Comparison of ENCODE assay signal across 19 cellular contexts in genomic region chr10:60123668-60124067, GRCh38.
DNase-seq lines count a peak whose midpoint lies in the region; ATAC-seq, FAIRE-seq and TF ChIP-seq lines count a peak whose summit lies in the region.
"Had no signal": no experiment of that assay in that cellular context is flagged by ENCODE, and none has a peak within 500 bp of the region (broad histone marks: within the 10 kb centered on the region; RNA-seq: fewer than 3 reads in every experiment).

No MANE protein-coding gene starts in this region.

- no peak for TF ChIP-seq POLR2A in K562 (conservative IDR thresholded peaks at IDR 0.05)

- no peak overlapping the region for H2AFZ ChIP-seq in K562 (ENCODE audit: low read depth, low read length)
- H2AFZ ChIP-seq in hepatocyte: no peak overlapping the region

- TF ChIP-seq RAD21 in K562 (CRISPR knock-in tag; conservative IDR thresholded peaks at IDR 0.05 in 1 of 2, IDR thresholded peaks at IDR 0.05 in 1 of 2): no peak

- intact Hi-C loops in K562 (cut with micrococcal nuclease) (no loop called here), posterior vena cava (cut with DNase I) (no loop called here)

- no peak overlapping the region for H3K4me3 Mint-ChIP-seq in stimulated activated effector memory CD8-positive, alpha-beta T cell treated with anti-CD3 and anti-CD28 coated beads, Interleukin-12 subunit alpha, Interleukin-12 subunit beta, amount 100 ng/mL, for 72 hours
- H3K4me3 Mint-ChIP-seq: stimulated activated naive B cell treated with anti-CD40 and anti-IgM and Interleukin-4, amounts not matched to agents 10 μg/mL and 1 μg/mL and 100 μg/mL, for 72 hours had no signal

- peak; percentile 11 for DNase-seq in HT1080 (ENCODE audit: low read depth)
- no peak for DNase-seq in K562 (ENCODE audit: extremely low read depth in 1 of 4, low spot score in 3 of 4)
- no peak for DNase-seq in hepatocyte (ENCODE audit: low spot score)
- no peak for DNase-seq in stimulated activated effector memory CD8-positive, alpha-beta T cell treated with anti-CD3 and anti-CD28 coated beads, Interleukin-12 subunit alpha, Interleukin-12 subunit beta, amount 100 ng/mL, for 72 hours (ENCODE audit: low spot score in 2 of 2)
- no peak for DNase-seq in AG08396 (ENCODE audit: low spot score)
- no peak for DNase-seq in posterior vena cava (ENCODE audit: low spot score)
- DNase-seq: cerebellar nuclear complex; mucosa of descending colon; NCI-H1694; NCI-H510A treated with DMSO at 0.1 percent for 48 hours; RPMI8226; stimulated activated CD4-positive, alpha-beta T cell treated with anti-CD3 and anti-CD28 coated beads, Interleukin-4, amount 100 ng/mL, for 24 hours; stimulated activated naive B cell treated with anti-CD40 and anti-IgM and Interleukin-4, amounts not matched to agents 10 μg/mL and 1 μg/mL and 100 μg/mL, for 72 hours; T1000 had no signal

- TF ChIP-seq CTCF in K562 (IDR thresholded peaks at IDR 0.05 in 2 of 3, conservative IDR thresholded peaks at IDR 0.05 in 1 of 3; ENCODE audit: insufficient read depth in 2 of 3, low read depth in 1 of 3, low read length in 3 of 3) (no peak), hepatocyte (IDR thresholded peaks at IDR 0.05; ENCODE audit: poor library complexity) (no peak)

- no peak for FAIRE-seq in K562 (lab: Jason Lieb, UNC)
- FAIRE-seq: H1 had no signal

- H4K20me1 ChIP-seq in K562 (replicated peaks; ENCODE audit: control insufficient read depth, insufficient read depth, low read length): no peaks in the 10 kb centered on the region
- H4K20me1 ChIP-seq in hepatocyte (ENCODE audit: insufficient read depth, poor library complexity, severe bottlenecking): no peaks in the 10 kb centered on the region

- POLR2A ChIA-PET in K562 (lab: Yijun Ruan, JAX): interaction anchor here (1.4 kb wide), 1 partner anchor 115 kb away, joined by 3 read pairs; no protein-coding TSS in a partner anchor

- ATAC-seq in K562 (peak; percentile 45; the same call in 2 of the 3 replicates), HG02870 (IDR thresholded peaks at IDR 0.05; ENCODE audit: unreplicated experiment) (no peak), GM21619 (IDR thresholded peaks at IDR 0.05; ENCODE audit: unreplicated experiment) (no peak)
- ATAC-seq in stimulated activated effector memory CD8-positive, alpha-beta T cell treated with anti-CD3 and anti-CD28 coated beads, Interleukin-12 subunit alpha, Interleukin-12 subunit beta, amount 100 ng/mL, for 72 hours: no peak
- ATAC-seq: stimulated activated naive B cell treated with anti-CD40 and anti-IgM and Interleukin-4, amounts not matched to agents 10 μg/mL and 1 μg/mL and 100 μg/mL, for 72 hours had no signal

- BruUV-seq in K562 (replicated peaks; lab: Mats Ljungman, UMichigan): no TSS peak

- H3K4me1 ChIP-seq in K562 (replicated peaks in 1 of 2; ENCODE audit: control insufficient read depth in 2 of 2, insufficient read depth in 2 of 2, low read length in 2 of 2) (0 out of 5 replicates have a peak, but pooled peaks cover 0 to 8% of the 10 kb centered on the region in 2 experiments), hepatocyte (ENCODE audit: insufficient read depth) (peaks cover 5% of the 10 kb centered on the region)

- H3K36me3 ChIP-seq in K562 (ENCODE audit: control insufficient read depth, insufficient read depth, low read length): no peaks in the 10 kb centered on the region
- no peaks in the 10 kb centered on the region for H3K36me3 ChIP-seq in hepatocyte (replicated peaks; ENCODE audit: insufficient read depth, low read depth)

- TF ChIP-seq EP300 in K562 (IDR thresholded peaks at IDR 0.05; ENCODE audit: low read length): no peak

- no peaks in the 10 kb centered on the region for H3K9me2 ChIP-seq in hepatocyte (replicated peaks; ENCODE audit: insufficient read depth)

- H3K4me2 ChIP-seq in K562 (ENCODE audit: insufficient read depth, low read length): no peak overlapping the region
- H3K4me2 ChIP-seq in hepatocyte: no peak overlapping the region

- H3K9me3 ChIP-seq in K562 (replicated peaks; ENCODE audit: control insufficient read depth, insufficient read depth, low read depth, low read length): no peaks in the 10 kb centered on the region
- peaks cover 4% of the 10 kb centered on the region for H3K9me3 ChIP-seq in hepatocyte (ENCODE audit: low read depth)
- H3K9me3 ChIP-seq: esophagus muscularis mucosa, mucosa of descending colon had no signal

- CTCF ChIA-PET in K562 (lab: Yijun Ruan, JAX; ENCODE audit: low intra/inter-chr PET ratio): no interaction called here

- WGBS in K562 (ENCODE audit: insufficient coverage, low coverage, missing lambda C conversion rate): 27% methylated on average over 2 of the region's 2 CpGs
- WGBS in hepatocyte (ENCODE audit: low lambda C conversion rate, missing lambda C conversion rate): 85% methylated on average over 2 of the region's 2 CpGs

- no peaks in the 10 kb centered on the region for H3K9me3 Mint-ChIP-seq in stimulated activated effector memory CD8-positive, alpha-beta T cell treated with anti-CD3 and anti-CD28 coated beads, Interleukin-12 subunit alpha, Interleukin-12 subunit beta, amount 100 ng/mL, for 72 hours
- H3K9me3 Mint-ChIP-seq: stimulated activated naive B cell treated with anti-CD40 and anti-IgM and Interleukin-4, amounts not matched to agents 10 μg/mL and 1 μg/mL and 100 μg/mL, for 72 hours had no signal

- H3K9me1 ChIP-seq in K562 (ENCODE audit: control insufficient read depth, insufficient read depth, low read length): no peaks in the 10 kb centered on the region

- H3K79me2 ChIP-seq in K562 (ENCODE audit: control insufficient read depth, insufficient read depth, low read length) (no peaks in the 10 kb centered on the region), hepatocyte (no peaks in the 10 kb centered on the region)

- no peaks in the 10 kb centered on the region for H3K27me3 ChIP-seq in K562 (ENCODE audit: control insufficient read depth in 2 of 2, insufficient read depth in 2 of 2, low read length in 2 of 2)
- H3K27me3 ChIP-seq in hepatocyte: no peaks in the 10 kb centered on the region
- H3K27me3 ChIP-seq: esophagus muscularis mucosa had no signal

- H3K27ac Mint-ChIP-seq in stimulated activated effector memory CD8-positive, alpha-beta T cell treated with anti-CD3 and anti-CD28 coated beads, Interleukin-12 subunit alpha, Interleukin-12 subunit beta, amount 100 ng/mL, for 72 hours: peak overlapping the region; percentile 39
- H3K27ac Mint-ChIP-seq: stimulated activated naive B cell treated with anti-CD40 and anti-IgM and Interleukin-4, amounts not matched to agents 10 μg/mL and 1 μg/mL and 100 μg/mL, for 72 hours had no signal

- in situ Hi-C loops in K562 (cut with MboI): no loop called here

- H3K27ac ChIP-seq in K562 (ENCODE audit: extremely low read depth, low read depth, low read length) (no peak overlapping the region), hepatocyte (peak overlapping the region; percentile 39)
- H3K27ac ChIP-seq: C4-2B had no signal

- H3K9ac ChIP-seq in K562 (ENCODE audit: insufficient read depth in 1 of 2, low read depth in 2 of 2, low read length in 2 of 2): no peak overlapping the region

- H3K36me3 Mint-ChIP-seq in stimulated activated effector memory CD8-positive, alpha-beta T cell treated with anti-CD3 and anti-CD28 coated beads, Interleukin-12 subunit alpha, Interleukin-12 subunit beta, amount 100 ng/mL, for 72 hours: no peaks in the 10 kb centered on the region
- H3K36me3 Mint-ChIP-seq: stimulated activated naive B cell treated with anti-CD40 and anti-IgM and Interleukin-4, amounts not matched to agents 10 μg/mL and 1 μg/mL and 100 μg/mL, for 72 hours had no signal

- H3K4me3 ChIP-seq in K562: no peak overlapping the region
- no peak overlapping the region for H3K4me3 ChIP-seq in hepatocyte
- H3K4me3 ChIP-seq: esophagus muscularis mucosa, mucosa of descending colon had no signal

- no peaks in the 10 kb centered on the region for H3K4me1 Mint-ChIP-seq in stimulated activated effector memory CD8-positive, alpha-beta T cell treated with anti-CD3 and anti-CD28 coated beads, Interleukin-12 subunit alpha, Interleukin-12 subunit beta, amount 100 ng/mL, for 72 hours
- H3K4me1 Mint-ChIP-seq: stimulated activated naive B cell treated with anti-CD40 and anti-IgM and Interleukin-4, amounts not matched to agents 10 μg/mL and 1 μg/mL and 100 μg/mL, for 72 hours had no signal

TF ChIP-seq in K562, 482 proteins besides CTCF, POLR2A, EP300 and RAD21 (continues in another document):
- TF ChIP-seq HMBOX1 (IDR thresholded peaks at IDR 0.05) (peak; percentile 49; the same call in 1 of the 2 replicates), AFF1 (IDR thresholded peaks at IDR 0.05; ENCODE audit: low read depth in 1 of 2, partially characterized antibody in 2 of 2) (no peak)
